2 cellular contexts compared by ENCODE assay signal in the genomic region with DNA sequence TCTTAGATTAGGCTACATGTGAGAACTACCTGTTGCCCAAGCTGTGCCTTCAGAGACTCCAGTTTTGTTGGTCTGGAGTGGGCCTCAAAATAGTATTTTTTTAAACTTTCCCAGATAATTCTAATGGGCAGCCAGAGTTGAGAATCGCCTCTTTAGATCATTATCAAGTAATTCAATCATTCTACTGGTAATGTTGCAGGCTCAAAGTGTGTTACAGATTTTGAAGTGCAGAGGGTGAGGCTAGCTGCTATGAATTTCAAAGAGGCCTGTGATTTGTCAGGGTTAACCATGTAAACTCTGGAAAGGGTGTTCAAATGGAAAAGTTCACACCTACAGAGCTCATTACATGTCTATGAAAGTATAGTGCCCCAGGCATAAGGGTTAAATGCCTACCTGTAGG.
A peak's percentile ranks its signal among the peaks of the same experiment; 100 is the strongest.
TF ChIP-seq lines count a peak whose summit lies in the region.

No MANE protein-coding gene starts in this region.

TF ChIP-seq in HEK293, 187 proteins besides CTCF, POLR2A, EP300 and RAD21 (continued from another document):
- TF ChIP-seq SCRT2 (tag by site-specific recombination; IDR thresholded peaks at IDR 0.05) = peak; percentile 78

TF ChIP-seq in SK-N-SH, 30 proteins besides CTCF, POLR2A, EP300 and RAD21 (continued from another document):
- TF ChIP-seq FOSL2 (IDR thresholded peaks at IDR 0.05; ENCODE audit: borderline replicate concordance, low read depth) = no peak
- peak; percentile 19; the same call in 1 of the 2 replicates for TF ChIP-seq TCF12 (IDR thresholded peaks at IDR 0.05)
- no peak for TF ChIP-seq TEAD4 (IDR thresholded peaks at IDR 0.05; ENCODE audit: borderline replicate concordance, insufficient read depth)
- 0 out of 2 replicates have a peak, but pooled peaks have one; percentile 54 for TF ChIP-seq FOXJ3 (CRISPR knock-in tag; IDR thresholded peaks at IDR 0.05)
- TF ChIP-seq MEF2A (IDR thresholded peaks at IDR 0.05; ENCODE audit: borderline replicate concordance, low read depth) = no peak
- peak; percentile 90 for TF ChIP-seq GATA2 (CRISPR knock-in tag; IDR thresholded peaks at IDR 0.05)
- peak; percentile 76 for TF ChIP-seq RCOR1 (IDR thresholded peaks at IDR 0.05; ENCODE audit: low read length)
- no peak for TF ChIP-seq YY1 (IDR thresholded peaks at IDR 0.05; ENCODE audit: low read depth)
